ENCODE assay signal across 1 cellular context in the genomic region with DNA sequence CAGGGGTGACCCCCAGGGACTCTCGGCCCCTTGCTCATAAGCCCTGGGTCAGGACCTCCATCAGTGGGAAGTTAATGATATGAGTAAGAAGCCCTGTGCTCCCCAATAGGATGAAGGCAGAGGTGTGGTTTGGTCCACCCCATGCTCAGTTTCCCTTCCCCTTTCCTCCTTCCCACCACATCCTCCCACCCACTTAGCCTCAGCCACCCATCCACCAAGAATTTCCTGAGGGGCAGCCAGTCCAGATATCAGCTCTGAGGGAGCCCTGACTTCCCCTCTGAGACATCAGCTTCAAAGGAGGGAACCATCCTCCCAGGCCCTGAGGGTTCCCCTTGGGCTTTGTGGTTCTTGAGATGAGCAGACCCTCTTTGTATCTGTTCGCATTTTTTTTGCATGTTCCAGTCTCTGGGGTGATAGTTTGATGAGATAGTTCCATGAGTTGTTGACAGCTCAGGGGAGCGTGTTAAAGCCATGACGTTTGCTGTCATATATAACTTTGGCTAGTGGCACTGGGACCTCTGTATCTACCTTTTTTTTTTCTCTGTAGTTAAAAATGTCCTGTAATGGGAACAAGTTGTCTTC.
A peak's percentile ranks its signal among the peaks of the same experiment; 100 is the strongest.
TF ChIP-seq lines count a peak whose summit lies in the region.

No MANE protein-coding gene starts in this region.

TF ChIP-seq in GM12878, 131 proteins besides CTCF, POLR2A, EP300 and RAD21 (continued from another document and continues in another):
- TF ChIP-seq NFYA (IDR thresholded peaks at IDR 0.05; ENCODE audit: borderline replicate concordance, low read depth, low read length), result no peak
- TF ChIP-seq POU2F2 (IDR thresholded peaks at IDR 0.05; ENCODE audit: borderline replicate concordance, low read depth, low read length), result peak; percentile 82; the same call in 2 of the 3 replicates
- peak; percentile 14; the same call in 1 of the 2 replicates for TF ChIP-seq SMC3 (IDR thresholded peaks at IDR 0.05; ENCODE audit: borderline replicate concordance, low read length)
- TF ChIP-seq, protein P1, sequence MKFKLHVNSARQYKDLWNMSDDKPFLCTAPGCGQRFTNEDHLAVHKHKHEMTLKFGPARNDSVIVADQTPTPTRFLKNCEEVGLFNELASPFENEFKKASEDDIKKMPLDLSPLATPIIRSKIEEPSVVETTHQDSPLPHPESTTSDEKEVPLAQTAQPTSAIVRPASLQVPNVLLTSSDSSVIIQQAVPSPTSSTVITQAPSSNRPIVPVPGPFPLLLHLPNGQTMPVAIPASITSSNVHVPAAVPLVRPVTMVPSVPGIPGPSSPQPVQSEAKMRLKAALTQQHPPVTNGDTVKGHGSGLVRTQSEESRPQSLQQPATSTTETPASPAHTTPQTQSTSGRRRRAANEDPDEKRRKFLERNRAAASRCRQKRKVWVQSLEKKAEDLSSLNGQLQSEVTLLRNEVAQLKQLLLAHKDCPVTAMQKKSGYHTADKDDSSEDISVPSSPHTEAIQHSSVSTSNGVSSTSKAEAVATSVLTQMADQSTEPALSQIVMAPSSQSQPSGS (IDR thresholded peaks at IDR 0.05; ENCODE audit: low read length), result peak; percentile 100
- peak; percentile 84; the same call in 1 of the 2 replicates for TF ChIP-seq CHD2 (IDR thresholded peaks at IDR 0.05; ENCODE audit: borderline replicate concordance, low read depth, low read length)
- TF ChIP-seq, protein P2, sequence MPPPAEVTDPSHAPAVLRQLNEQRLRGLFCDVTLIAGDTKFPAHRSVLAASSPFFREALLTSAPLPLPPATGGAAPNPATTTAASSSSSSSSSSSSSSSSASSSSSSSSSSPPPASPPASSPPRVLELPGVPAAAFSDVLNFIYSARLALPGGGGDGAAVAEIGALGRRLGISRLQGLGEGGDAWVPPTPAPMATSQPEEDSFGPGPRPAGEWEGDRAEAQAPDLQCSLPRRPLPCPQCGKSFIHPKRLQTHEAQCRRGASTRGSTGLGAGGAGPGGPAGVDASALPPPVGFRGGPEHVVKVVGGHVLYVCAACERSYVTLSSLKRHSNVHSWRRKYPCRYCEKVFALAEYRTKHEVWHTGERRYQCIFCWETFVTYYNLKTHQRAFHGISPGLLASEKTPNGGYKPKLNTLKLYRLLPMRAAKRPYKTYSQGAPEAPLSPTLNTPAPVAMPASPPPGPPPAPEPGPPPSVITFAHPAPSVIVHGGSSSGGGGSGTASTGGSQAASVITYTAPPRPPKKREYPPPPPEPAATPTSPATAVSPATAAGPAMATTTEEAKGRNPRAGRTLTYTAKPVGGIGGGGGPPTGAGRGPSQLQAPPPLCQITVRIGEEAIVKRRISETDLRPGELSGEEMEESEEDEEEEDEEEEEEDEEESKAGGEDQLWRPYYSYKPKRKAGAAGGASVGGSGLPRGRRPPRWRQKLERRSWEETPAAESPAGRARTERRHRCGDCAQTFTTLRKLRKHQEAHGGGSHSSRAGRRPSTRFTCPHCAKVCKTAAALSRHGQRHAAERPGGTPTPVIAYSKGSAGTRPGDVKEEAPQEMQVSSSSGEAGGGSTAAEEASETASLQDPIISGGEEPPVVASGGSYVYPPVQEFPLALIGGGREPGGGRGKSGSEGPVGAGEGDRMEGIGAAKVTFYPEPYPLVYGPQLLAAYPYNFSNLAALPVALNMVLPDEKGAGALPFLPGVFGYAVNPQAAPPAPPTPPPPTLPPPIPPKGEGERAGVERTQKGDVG (CRISPR knock-in tag; IDR thresholded peaks at IDR 0.05), result no peak
- TF ChIP-seq, protein P3, sequence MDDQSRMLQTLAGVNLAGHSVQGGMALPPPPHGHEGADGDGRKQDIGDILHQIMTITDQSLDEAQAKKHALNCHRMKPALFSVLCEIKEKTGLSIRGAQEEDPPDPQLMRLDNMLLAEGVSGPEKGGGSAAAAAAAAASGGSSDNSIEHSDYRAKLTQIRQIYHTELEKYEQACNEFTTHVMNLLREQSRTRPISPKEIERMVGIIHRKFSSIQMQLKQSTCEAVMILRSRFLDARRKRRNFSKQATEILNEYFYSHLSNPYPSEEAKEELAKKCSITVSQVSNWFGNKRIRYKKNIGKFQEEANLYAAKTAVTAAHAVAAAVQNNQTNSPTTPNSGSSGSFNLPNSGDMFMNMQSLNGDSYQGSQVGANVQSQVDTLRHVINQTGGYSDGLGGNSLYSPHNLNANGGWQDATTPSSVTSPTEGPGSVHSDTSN (IDR thresholded peaks at IDR 0.05; ENCODE audit: insufficient replicate concordance, low read depth, low read length), result peak; percentile 61
- peak; percentile 99 for TF ChIP-seq CBFB (IDR thresholded peaks at IDR 0.05; ENCODE audit: low read depth)
- TF ChIP-seq CBX3 (IDR thresholded peaks at IDR 0.05; ENCODE audit: borderline replicate concordance, low read depth), result no peak
- TF ChIP-seq IRF4 (IDR thresholded peaks at IDR 0.05; ENCODE audit: low read depth, low read length), result peak; percentile 98
- TF ChIP-seq, protein P4, sequence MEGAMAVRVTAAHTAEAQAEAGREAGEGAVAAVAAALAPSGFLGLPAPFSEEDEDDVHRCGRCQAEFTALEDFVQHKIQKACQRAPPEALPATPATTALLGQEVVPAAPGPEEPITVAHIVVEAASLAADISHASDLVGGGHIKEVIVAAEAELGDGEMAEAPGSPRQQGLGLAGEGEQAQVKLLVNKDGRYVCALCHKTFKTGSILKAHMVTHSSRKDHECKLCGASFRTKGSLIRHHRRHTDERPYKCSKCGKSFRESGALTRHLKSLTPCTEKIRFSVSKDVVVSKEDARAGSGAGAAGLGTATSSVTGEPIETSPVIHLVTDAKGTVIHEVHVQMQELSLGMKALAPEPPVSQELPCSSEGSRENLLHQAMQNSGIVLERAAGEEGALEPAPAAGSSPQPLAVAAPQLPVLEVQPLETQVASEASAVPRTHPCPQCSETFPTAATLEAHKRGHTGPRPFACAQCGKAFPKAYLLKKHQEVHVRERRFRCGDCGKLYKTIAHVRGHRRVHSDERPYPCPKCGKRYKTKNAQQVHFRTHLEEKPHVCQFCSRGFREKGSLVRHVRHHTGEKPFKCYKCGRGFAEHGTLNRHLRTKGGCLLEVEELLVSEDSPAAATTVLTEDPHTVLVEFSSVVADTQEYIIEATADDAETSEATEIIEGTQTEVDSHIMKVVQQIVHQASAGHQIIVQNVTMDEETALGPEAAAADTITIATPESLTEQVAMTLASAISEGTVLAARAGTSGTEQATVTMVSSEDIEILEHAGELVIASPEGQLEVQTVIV (IDR thresholded peaks at IDR 0.05; ENCODE audit: borderline replicate concordance, partially characterized antibody), result no peak
- TF ChIP-seq IKZF2 (IDR thresholded peaks at IDR 0.05), result peak; percentile 100
- TF ChIP-seq SP1 (IDR thresholded peaks at IDR 0.05; ENCODE audit: low read depth, low read length), result peak; percentile 84
- TF ChIP-seq, protein P5, sequence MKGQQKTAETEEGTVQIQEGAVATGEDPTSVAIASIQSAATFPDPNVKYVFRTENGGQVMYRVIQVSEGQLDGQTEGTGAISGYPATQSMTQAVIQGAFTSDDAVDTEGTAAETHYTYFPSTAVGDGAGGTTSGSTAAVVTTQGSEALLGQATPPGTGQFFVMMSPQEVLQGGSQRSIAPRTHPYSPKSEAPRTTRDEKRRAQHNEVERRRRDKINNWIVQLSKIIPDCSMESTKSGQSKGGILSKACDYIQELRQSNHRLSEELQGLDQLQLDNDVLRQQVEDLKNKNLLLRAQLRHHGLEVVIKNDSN (IDR thresholded peaks at IDR 0.05; ENCODE audit: borderline replicate concordance, extremely low read length, insufficient read depth, low read depth, low read length), result no peak
- no peak for TF ChIP-seq SREBF2 (IDR thresholded peaks at IDR 0.05; ENCODE audit: low read length)
- peak; percentile 92 for TF ChIP-seq BACH1 (IDR thresholded peaks at IDR 0.05; ENCODE audit: borderline replicate concordance)
- peak; percentile 100 for TF ChIP-seq SPI1 (IDR thresholded peaks at IDR 0.05; ENCODE audit: borderline replicate concordance, insufficient read depth, low read depth, low read length)
- TF ChIP-seq KLF5 (IDR thresholded peaks at IDR 0.05; ENCODE audit: partially characterized antibody), result peak; percentile 90
- TF ChIP-seq SIN3A (IDR thresholded peaks at IDR 0.05; ENCODE audit: low read depth, low read length), result no peak
- peak in 1 of 2 experiments; percentile 72; a peak in 1 of 4 replicates for TF ChIP-seq SRF (IDR thresholded peaks at IDR 0.05; ENCODE audit: low read depth in 2 of 2, low read length in 2 of 2)
- no peak for TF ChIP-seq MXI1 (IDR thresholded peaks at IDR 0.05; ENCODE audit: low read depth, low read length)
- no peak for TF ChIP-seq HDAC2 (IDR thresholded peaks at IDR 0.05)
- no peak; the same call in 1 of the 2 replicates for TF ChIP-seq WRNIP1 (IDR thresholded peaks at IDR 0.05; ENCODE audit: borderline replicate concordance, low read depth, low read length)
- TF ChIP-seq MTA3 (IDR thresholded peaks at IDR 0.05; ENCODE audit: borderline replicate concordance, low read length), result peak; percentile 98
- TF ChIP-seq, protein P6, sequence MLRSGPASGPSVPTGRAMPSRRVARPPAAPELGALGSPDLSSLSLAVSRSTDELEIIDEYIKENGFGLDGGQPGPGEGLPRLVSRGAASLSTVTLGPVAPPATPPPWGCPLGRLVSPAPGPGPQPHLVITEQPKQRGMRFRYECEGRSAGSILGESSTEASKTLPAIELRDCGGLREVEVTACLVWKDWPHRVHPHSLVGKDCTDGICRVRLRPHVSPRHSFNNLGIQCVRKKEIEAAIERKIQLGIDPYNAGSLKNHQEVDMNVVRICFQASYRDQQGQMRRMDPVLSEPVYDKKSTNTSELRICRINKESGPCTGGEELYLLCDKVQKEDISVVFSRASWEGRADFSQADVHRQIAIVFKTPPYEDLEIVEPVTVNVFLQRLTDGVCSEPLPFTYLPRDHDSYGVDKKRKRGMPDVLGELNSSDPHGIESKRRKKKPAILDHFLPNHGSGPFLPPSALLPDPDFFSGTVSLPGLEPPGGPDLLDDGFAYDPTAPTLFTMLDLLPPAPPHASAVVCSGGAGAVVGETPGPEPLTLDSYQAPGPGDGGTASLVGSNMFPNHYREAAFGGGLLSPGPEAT (IDR thresholded peaks at IDR 0.05; ENCODE audit: low read depth), result peak; percentile 99
- TF ChIP-seq IKZF1 (conservative IDR thresholded peaks at IDR 0.05), result peak; percentile 100
- TF ChIP-seq HCFC1 (IDR thresholded peaks at IDR 0.05; ENCODE audit: low read length), result no peak
- peak; percentile 93 for TF ChIP-seq YBX1 (IDR thresholded peaks at IDR 0.05)
- TF ChIP-seq SUPT20H (IDR thresholded peaks at IDR 0.05; ENCODE audit: borderline replicate concordance, control insufficient read depth, low read depth, low read length), result no peak
- no peak for TF ChIP-seq FOS (IDR thresholded peaks at IDR 0.05; ENCODE audit: borderline replicate concordance, extremely low read depth, insufficient read length)
- TF ChIP-seq, protein P7, sequence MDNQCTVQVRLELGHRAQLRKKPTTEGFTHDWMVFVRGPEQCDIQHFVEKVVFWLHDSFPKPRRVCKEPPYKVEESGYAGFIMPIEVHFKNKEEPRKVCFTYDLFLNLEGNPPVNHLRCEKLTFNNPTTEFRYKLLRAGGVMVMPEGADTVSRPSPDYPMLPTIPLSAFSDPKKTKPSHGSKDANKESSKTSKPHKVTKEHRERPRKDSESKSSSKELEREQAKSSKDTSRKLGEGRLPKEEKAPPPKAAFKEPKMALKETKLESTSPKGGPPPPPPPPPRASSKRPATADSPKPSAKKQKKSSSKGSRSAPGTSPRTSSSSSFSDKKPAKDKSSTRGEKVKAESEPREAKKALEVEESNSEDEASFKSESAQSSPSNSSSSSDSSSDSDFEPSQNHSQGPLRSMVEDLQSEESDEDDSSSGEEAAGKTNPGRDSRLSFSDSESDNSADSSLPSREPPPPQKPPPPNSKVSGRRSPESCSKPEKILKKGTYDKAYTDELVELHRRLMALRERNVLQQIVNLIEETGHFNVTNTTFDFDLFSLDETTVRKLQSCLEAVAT (IDR thresholded peaks at IDR 0.05), result peak; percentile 97
- TF ChIP-seq ZNF24 (IDR thresholded peaks at IDR 0.05), result no peak
- TF ChIP-seq CBX5 (IDR thresholded peaks at IDR 0.05; ENCODE audit: low read depth), result 0 out of 2 replicates have a peak, but pooled peaks have one; percentile 79
- TF ChIP-seq EED (IDR thresholded peaks at IDR 0.05; ENCODE audit: low read depth), result peak; percentile 100
- TF ChIP-seq, protein P8, sequence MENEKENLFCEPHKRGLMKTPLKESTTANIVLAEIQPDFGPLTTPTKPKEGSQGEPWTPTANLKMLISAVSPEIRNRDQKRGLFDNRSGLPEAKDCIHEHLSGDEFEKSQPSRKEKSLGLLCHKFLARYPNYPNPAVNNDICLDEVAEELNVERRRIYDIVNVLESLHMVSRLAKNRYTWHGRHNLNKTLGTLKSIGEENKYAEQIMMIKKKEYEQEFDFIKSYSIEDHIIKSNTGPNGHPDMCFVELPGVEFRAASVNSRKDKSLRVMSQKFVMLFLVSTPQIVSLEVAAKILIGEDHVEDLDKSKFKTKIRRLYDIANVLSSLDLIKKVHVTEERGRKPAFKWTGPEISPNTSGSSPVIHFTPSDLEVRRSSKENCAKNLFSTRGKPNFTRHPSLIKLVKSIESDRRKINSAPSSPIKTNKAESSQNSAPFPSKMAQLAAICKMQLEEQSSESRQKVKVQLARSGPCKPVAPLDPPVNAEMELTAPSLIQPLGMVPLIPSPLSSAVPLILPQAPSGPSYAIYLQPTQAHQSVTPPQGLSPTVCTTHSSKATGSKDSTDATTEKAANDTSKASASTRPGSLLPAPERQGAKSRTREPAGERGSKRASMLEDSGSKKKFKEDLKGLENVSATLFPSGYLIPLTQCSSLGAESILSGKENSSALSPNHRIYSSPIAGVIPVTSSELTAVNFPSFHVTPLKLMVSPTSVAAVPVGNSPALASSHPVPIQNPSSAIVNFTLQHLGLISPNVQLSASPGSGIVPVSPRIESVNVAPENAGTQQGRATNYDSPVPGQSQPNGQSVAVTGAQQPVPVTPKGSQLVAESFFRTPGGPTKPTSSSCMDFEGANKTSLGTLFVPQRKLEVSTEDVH (IDR thresholded peaks at IDR 0.05; ENCODE audit: low read depth, partially characterized antibody), result peak; percentile 65
- no peak for TF ChIP-seq ASH2L (IDR thresholded peaks at IDR 0.05; ENCODE audit: borderline replicate concordance, low read depth)
- TF ChIP-seq LARP7 (IDR thresholded peaks at IDR 0.05), result 0 out of 2 replicates have a peak, but pooled peaks have one; percentile 44
- TF ChIP-seq, protein P9, sequence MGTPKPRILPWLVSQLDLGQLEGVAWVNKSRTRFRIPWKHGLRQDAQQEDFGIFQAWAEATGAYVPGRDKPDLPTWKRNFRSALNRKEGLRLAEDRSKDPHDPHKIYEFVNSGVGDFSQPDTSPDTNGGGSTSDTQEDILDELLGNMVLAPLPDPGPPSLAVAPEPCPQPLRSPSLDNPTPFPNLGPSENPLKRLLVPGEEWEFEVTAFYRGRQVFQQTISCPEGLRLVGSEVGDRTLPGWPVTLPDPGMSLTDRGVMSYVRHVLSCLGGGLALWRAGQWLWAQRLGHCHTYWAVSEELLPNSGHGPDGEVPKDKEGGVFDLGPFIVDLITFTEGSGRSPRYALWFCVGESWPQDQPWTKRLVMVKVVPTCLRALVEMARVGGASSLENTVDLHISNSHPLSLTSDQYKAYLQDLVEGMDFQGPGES (IDR thresholded peaks at IDR 0.05), result no peak
- peak; percentile 99 for TF ChIP-seq ZBED1 (IDR thresholded peaks at IDR 0.05; ENCODE audit: borderline replicate concordance)
- no peak for TF ChIP-seq SREBF1 (IDR thresholded peaks at IDR 0.05; ENCODE audit: low read length)
- TF ChIP-seq SMAD1 (IDR thresholded peaks at IDR 0.05; ENCODE audit: low read depth, partially characterized antibody), result peak; percentile 93
- no peak for TF ChIP-seq YY1 (IDR thresholded peaks at IDR 0.05; ENCODE audit: low read depth, low read length)
- peak; percentile 97 for TF ChIP-seq PAX5 (IDR thresholded peaks at IDR 0.05; ENCODE audit: borderline replicate concordance, low read depth, low read length)
- peak; percentile 96 for TF ChIP-seq ATF7 (IDR thresholded peaks at IDR 0.05; ENCODE audit: low read depth)
- no peak for TF ChIP-seq KAT2A (conservative IDR thresholded peaks at IDR 0.05; ENCODE audit: control insufficient read depth, low read depth, low read length)
- TF ChIP-seq ETV6 (conservative IDR thresholded peaks at IDR 0.05 in 1 of 2, IDR thresholded peaks at IDR 0.05 in 1 of 2; ENCODE audit: borderline replicate concordance in 1 of 2, low read depth in 1 of 2), result peak in 1 of 2 experiments; percentile 96; a peak in 2 of 4 replicates
- TF ChIP-seq SMARCA5 (IDR thresholded peaks at IDR 0.05), result no peak
